Comparison of ENCODE assay signal across 22 cellular contexts in genomic region chr3:119551525-119552063, GRCh38. TPM values are rescaled to one million over a fixed set of nuclear protein-coding genes. Genes with fewer than 3 reads are reported as not detected.
"Had no signal": no experiment of that assay in that cellular context is flagged by ENCODE, and none has a peak within 500 bp of the region (broad histone marks: within the 10 kb centered on the region; RNA-seq: fewer than 3 reads in every experiment).

No MANE protein-coding gene starts in this region.

- H3K9me3 Mint-ChIP-seq: activated CD4-positive, alpha-beta T cell treated with anti-CD3 and anti-CD28 coated beads, Interleukin-2, amount 10 ng/mL, durations not matched to agents 7 days and 5 days; activated naive CD4-positive, alpha-beta T cell treated with anti-CD3 and anti-CD28 coated beads, Interleukin-2, amount 50 U/mL, for 72 hours; activated T-cell treated with anti-CD3 and anti-CD28 coated beads, Interleukin-2, amount 50 U/mL, for 72 hours; naive thymus-derived CD8-positive, alpha-beta T cell had no signal

- H3K36me3 Mint-ChIP-seq: activated naive CD4-positive, alpha-beta T cell treated with anti-CD3 and anti-CD28 coated beads, Interleukin-2, amount 50 U/mL, for 72 hours; naive thymus-derived CD8-positive, alpha-beta T cell had no signal

- DNase-seq: activated CD4-positive, alpha-beta T cell treated with anti-CD3 and anti-CD28 coated beads, Interleukin-2, amount 10 ng/mL, durations not matched to agents 7 days and 5 days; activated CD8-positive, alpha-beta memory T cell treated with anti-CD3 and anti-CD28 coated beads, Interleukin-2, amount 50 U/mL, for 48 hours; activated gamma-delta T cell; activated T-cell treated with anti-CD3 and anti-CD28 coated beads, Interleukin-2, amount 50 U/mL, for 72 hours; amygdala; body of pancreas; caudate nucleus; kidney; left ventricle myocardium inferior; naive thymus-derived CD8-positive, alpha-beta T cell; nucleus accumbens; posterior cingulate gyrus; stimulated activated CD4-positive, alpha-beta T cell treated with anti-CD3 and anti-CD28 coated beads, Interleukin-2, amount 100 ng/mL, for 48 hours; stimulated activated naive CD4-positive, alpha-beta T cell treated with Interleukin-2 at 50 U/mL for 16 hours; substantia nigra; uterus had no signal

- H3K4me3 Mint-ChIP-seq: activated CD4-positive, alpha-beta T cell treated with anti-CD3 and anti-CD28 coated beads, Interleukin-2, amount 10 ng/mL, durations not matched to agents 7 days and 5 days; activated T-cell treated with anti-CD3 and anti-CD28 coated beads, Interleukin-2, amount 50 U/mL, for 72 hours; naive thymus-derived CD8-positive, alpha-beta T cell had no signal

- H3K27me3 Mint-ChIP-seq: activated CD4-positive, alpha-beta T cell treated with anti-CD3 and anti-CD28 coated beads, Interleukin-2, amount 10 ng/mL, durations not matched to agents 7 days and 5 days; naive thymus-derived CD8-positive, alpha-beta T cell had no signal

- H3K36me3 ChIP-seq: esophagus muscularis mucosa, left ventricle myocardium inferior, tibial nerve, uterus had no signal

- H3K4me1 ChIP-seq: body of pancreas, esophagus muscularis mucosa, left ventricle myocardium inferior, tibial nerve, uterus had no signal

- H3K27me3 ChIP-seq: body of pancreas, esophagus muscularis mucosa, hepatocyte, tibial nerve, uterus had no signal

- H3K4me2 ChIP-seq: hepatocyte had no signal

- ATAC-seq: activated naive CD4-positive, alpha-beta T cell treated with anti-CD3 and anti-CD28 coated beads, Interleukin-2, amount 50 U/mL, for 72 hours; activated T-cell treated with anti-CD3 and anti-CD28 coated beads, Interleukin-2, amount 50 U/mL, for 72 hours; body of pancreas; naive thymus-derived CD8-positive, alpha-beta T cell had no signal

- H3K27ac ChIP-seq: body of pancreas, esophagus muscularis mucosa, hepatocyte, left ventricle myocardium inferior, tibial nerve, uterus had no signal

- H3K79me2 ChIP-seq: hepatocyte had no signal

- H3K4me3 ChIP-seq: body of pancreas, esophagus muscularis mucosa, hepatocyte, left ventricle myocardium inferior, tibial nerve, uterus had no signal

- H3K9me3 ChIP-seq: body of pancreas, esophagus muscularis mucosa, left ventricle myocardium inferior, tibial nerve, uterus had no signal

- H3K27ac Mint-ChIP-seq: activated CD4-positive, alpha-beta T cell treated with anti-CD3 and anti-CD28 coated beads, Interleukin-2, amount 10 ng/mL, durations not matched to agents 7 days and 5 days; naive thymus-derived CD8-positive, alpha-beta T cell had no signal

RNA-seq across cellular contexts. Expression of gene CD80, which starts 7.8 kb away (rescaled TPM):
- total RNA-seq: glomerular endothelial cell, left ventricle myocardium inferior, tibial nerve had no signal

RNA-seq across cellular contexts. Expression of gene PLA1A, which starts 46.1 kb away (rescaled TPM):
- total RNA-seq: activated CD4-positive, alpha-beta T cell treated with anti-CD3 and anti-CD28 coated beads, Interleukin-2, amount 10 ng/mL, durations not matched to agents 7 days and 5 days; naive thymus-derived CD8-positive, alpha-beta T cell; skeletal muscle tissue had no signal
